In the genomic region with DNA sequence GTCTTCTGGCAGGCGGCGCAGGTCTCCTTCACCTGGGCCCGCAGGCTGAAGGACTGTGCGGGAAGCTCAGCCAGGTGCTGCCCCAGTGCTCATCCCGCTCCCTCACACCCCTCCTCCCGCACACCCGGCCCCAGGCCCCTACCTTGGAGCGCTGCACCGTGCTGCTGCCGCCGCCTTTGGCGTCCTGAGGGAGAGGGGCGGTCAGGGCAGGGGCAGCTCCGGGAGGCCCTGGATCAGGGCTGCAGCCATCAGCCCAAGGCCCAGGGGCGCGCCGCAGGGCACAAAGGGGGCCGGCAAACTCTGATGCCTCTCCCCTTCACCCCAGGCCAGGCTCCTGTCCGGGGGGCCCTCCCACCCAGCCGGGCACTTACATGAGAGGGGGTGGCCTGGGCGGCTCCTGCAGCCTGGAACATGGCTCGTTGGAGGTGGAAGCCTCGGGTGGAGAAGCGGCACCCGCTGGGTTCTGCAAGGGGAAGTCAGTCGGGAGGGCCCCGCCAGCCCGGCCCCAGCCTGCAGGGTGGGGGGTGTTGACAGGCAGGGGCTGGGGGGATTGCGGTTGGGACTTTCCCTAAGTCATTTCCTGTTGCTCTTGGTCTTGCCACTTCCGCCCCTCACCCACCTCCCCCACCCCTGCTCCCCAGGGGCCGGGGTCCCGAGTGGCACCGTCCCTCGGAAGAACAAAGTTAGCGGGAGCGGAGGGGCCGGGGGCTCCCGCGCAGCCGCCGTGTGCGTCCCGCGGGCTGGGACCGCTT, we compare ENCODE assay signal across 8 cellular contexts. TPM values are rescaled to one million over a fixed set of nuclear protein-coding genes. Genes with fewer than 3 reads are reported as not detected.
A peak's percentile ranks its signal among the peaks of the same experiment; 100 is the strongest.
DNase-seq lines count a peak whose midpoint lies in the region; ATAC-seq, FAIRE-seq and TF ChIP-seq lines count a peak whose summit lies in the region.

No MANE protein-coding gene starts in this region.

- ATAC-seq in HG03342 (IDR thresholded peaks at IDR 0.05; ENCODE audit: unreplicated experiment), result peak; percentile 25
- ATAC-seq in HG03095 (IDR thresholded peaks at IDR 0.05; ENCODE audit: unreplicated experiment), result no peak

- H3K4me3 ChIP-seq in astrocyte (ENCODE audit: insufficient read depth, low read depth, low read length) (peak overlapping the region; percentile 61), keratinocyte (ENCODE audit: control insufficient read depth in 2 of 3, extremely low read depth in 1 of 3, insufficient read depth in 2 of 3, low read depth in 1 of 3, low read length in 3 of 3) (peak overlapping the region in 2 of 3 experiments; percentile 27 to 42)

- H3K9me3 ChIP-seq in astrocyte (ENCODE audit: insufficient read depth, low read depth, low read length), result no peaks in the 10 kb centered on the region
- H3K9me3 ChIP-seq in keratinocyte (ENCODE audit: control insufficient read depth, low read depth, low read length), result no peaks in the 10 kb centered on the region

- H3K4me1 ChIP-seq in astrocyte (ENCODE audit: insufficient read depth, low read length), result peaks cover 11% of the 10 kb centered on the region
- no peaks in the 10 kb centered on the region for H3K4me1 ChIP-seq in keratinocyte (ENCODE audit: control insufficient read depth, extremely low read depth, insufficient read depth, low read length)

- peaks cover 35% of the 10 kb centered on the region for H4K20me1 ChIP-seq in astrocyte (ENCODE audit: insufficient read depth, low read length)
- H4K20me1 ChIP-seq in keratinocyte (ENCODE audit: control insufficient read depth, extremely low read depth, insufficient read depth, low read length), result no peaks in the 10 kb centered on the region

- H3K79me2 ChIP-seq in astrocyte (ENCODE audit: insufficient read depth, low read length) (peaks cover 4% of the 10 kb centered on the region), keratinocyte (ENCODE audit: control insufficient read depth, insufficient read depth, low read length) (no peaks in the 10 kb centered on the region)

- H3K36me3 ChIP-seq in astrocyte (ENCODE audit: insufficient read depth, low read length) (peaks cover 4% of the 10 kb centered on the region), keratinocyte (ENCODE audit: control insufficient read depth in 2 of 2, extremely low read depth in 1 of 2, insufficient read depth in 2 of 2, low read length in 2 of 2) (peaks cover 4 to 5% of the 10 kb centered on the region in 2 experiments)

- H3K27me3 Mint-ChIP-seq in T-helper 2 cell treated with Interferon-gamma antibody and Interleukin-4, amounts not matched to agents 5 μg/mL and 100 μg/mL, for 36 hours (ENCODE audit: low read depth), result no peaks in the 10 kb centered on the region
- no peaks in the 10 kb centered on the region for H3K27me3 Mint-ChIP-seq in astrocyte (ENCODE audit: low read depth, unreplicated experiment)

- H3K4me3 Mint-ChIP-seq in T-helper 2 cell treated with Interferon-gamma antibody and Interleukin-4, amounts not matched to agents 5 μg/mL and 100 μg/mL, for 36 hours, result peak overlapping the region; percentile 94
- H3K4me3 Mint-ChIP-seq in astrocyte (ENCODE audit: unreplicated experiment), result peak overlapping the region; percentile 84

- no peaks in the 10 kb centered on the region for H3K27me3 ChIP-seq in astrocyte (ENCODE audit: insufficient read depth, low read length)
- H3K27me3 ChIP-seq in keratinocyte (ENCODE audit: control insufficient read depth, extremely low read depth, insufficient read depth, low read length), result no peaks in the 10 kb centered on the region

- H3K9ac ChIP-seq in astrocyte (ENCODE audit: low read length) (peak overlapping the region; percentile 68), keratinocyte (ENCODE audit: control insufficient read depth, extremely low read depth, insufficient read depth, low read length) (peak overlapping the region; percentile 37)

- TF ChIP-seq CTCF in astrocyte (IDR thresholded peaks at IDR 0.05; ENCODE audit: insufficient read depth, low read depth, low read length) (no peak), keratinocyte (optimal IDR thresholded peaks at IDR 0.05 in 1 of 3, IDR thresholded peaks at IDR 0.05 in 1 of 3, conservative IDR thresholded peaks at IDR 0.05 in 1 of 3; ENCODE audit: extremely low read depth in 1 of 3, insufficient read depth in 2 of 3, low read length in 3 of 3) (no peak)

- FAIRE-seq in astrocyte (lab: Jason Lieb, UNC) (no peak), keratinocyte (lab: Jason Lieb, UNC) (no peak)

- peak overlapping the region; percentile 2 for H3K27ac ChIP-seq in astrocyte (ENCODE audit: low read depth, low read length)
- no peak overlapping the region for H3K27ac ChIP-seq in keratinocyte (ENCODE audit: control insufficient read depth, insufficient read depth, low read length)

- H3K4me2 ChIP-seq in astrocyte (ENCODE audit: low read length) (peak overlapping the region; percentile 90), keratinocyte (ENCODE audit: control insufficient read depth, extremely low read depth, insufficient read depth, low read depth, low read length) (peak overlapping the region; percentile 37)

- no peaks in the 10 kb centered on the region for H3K9me3 Mint-ChIP-seq in T-helper 2 cell treated with Interferon-gamma antibody and Interleukin-4, amounts not matched to agents 5 μg/mL and 100 μg/mL, for 36 hours
- peaks cover 2% of the 10 kb centered on the region for H3K9me3 Mint-ChIP-seq in astrocyte (ENCODE audit: unreplicated experiment)

- peak; percentile 51 for DNase-seq in DMS53 (lab: John Stamatoyannopoulos, UW)
- DNase-seq in DMS53 treated with DMSO at 0.1 percent for 48 hours (lab: John Stamatoyannopoulos, UW; ENCODE audit: unreplicated experiment), result no peak
- DNase-seq in T-helper 2 cell treated with Interferon-gamma antibody and Interleukin-4, amounts not matched to agents 5 μg/mL and 100 μg/mL, for 36 hours (ENCODE audit: low spot score), result peak; percentile 75
- DNase-seq in astrocyte (ENCODE audit: low read depth), result peak; percentile 18
- no peak for DNase-seq in keratinocyte (ENCODE audit: low read depth, low spot score)
- peak; percentile 74 for DNase-seq in stimulated activated CD4-positive, alpha-beta T cell treated with anti-CD3 and anti-CD28 coated beads, Interleukin-2, amount 100 ng/mL, for 4 hours (ENCODE audit: low read depth)

- peak overlapping the region; percentile 94 for H3K27ac Mint-ChIP-seq in T-helper 2 cell treated with Interferon-gamma antibody and Interleukin-4, amounts not matched to agents 5 μg/mL and 100 μg/mL, for 36 hours
- no peak overlapping the region for H3K27ac Mint-ChIP-seq in astrocyte (ENCODE audit: unreplicated experiment)

- dilution Hi-C loops in keratinocyte (cut with MboI; ENCODE audit: extremely low pct_ligation_motif_present, low sequenced_read_pairs), result no loop called here

- peaks cover 49% of the 10 kb centered on the region for H3K4me1 Mint-ChIP-seq in T-helper 2 cell treated with Interferon-gamma antibody and Interleukin-4, amounts not matched to agents 5 μg/mL and 100 μg/mL, for 36 hours (ENCODE audit: low read depth)
- peaks cover 4% of the 10 kb centered on the region for H3K4me1 Mint-ChIP-seq in astrocyte (ENCODE audit: low read depth, unreplicated experiment)

- no peak overlapping the region for H2AFZ ChIP-seq in astrocyte (ENCODE audit: low read depth, low read length)
- no peak overlapping the region for H2AFZ ChIP-seq in keratinocyte (ENCODE audit: control insufficient read depth, low read length)

- H3K9me1 ChIP-seq in keratinocyte (ENCODE audit: control insufficient read depth, extremely low read depth, insufficient read depth, low read length), result no peaks in the 10 kb centered on the region

- H3K36me3 Mint-ChIP-seq in T-helper 2 cell treated with Interferon-gamma antibody and Interleukin-4, amounts not matched to agents 5 μg/mL and 100 μg/mL, for 36 hours (ENCODE audit: low read depth), result peaks cover 63% of the 10 kb centered on the region
- H3K36me3 Mint-ChIP-seq in astrocyte (ENCODE audit: low read depth, unreplicated experiment), result peaks cover 16% of the 10 kb centered on the region

RNA-seq across cellular contexts. Expression of gene LIMD2, which starts 0.9 kb away (rescaled TPM):
- 54.8 and 55.0 TPM in 2 replicates for total RNA-seq in astrocyte
- 1.6 to 3.5 TPM (median 3.3 TPM) in 3 replicates for polyA plus RNA-seq in keratinocyte
- not detected for polyA plus RNA-seq in keratinocyte (2011; ENCODE audit: low read depth)
- 0.61 and 2.8 TPM in 2 replicates for polyA plus RNA-seq in keratinocyte (2011; cell fraction: cytosol; rRNA removed)
- 3.5 and 5.5 TPM in 2 replicates for polyA plus RNA-seq in keratinocyte (2011; cell fraction: nucleus; rRNA removed)
- polyA plus RNA-seq in keratinocyte (2012; ENCODE audit: low replicate concordance), result 0.31 and 3.9 TPM in 2 replicates
- 0.26 to 2.3 TPM (median 1.5 TPM) in 3 replicates for polyA minus RNA-seq in keratinocyte
- not detected for polyA minus RNA-seq in keratinocyte (2011; cell fraction: cytosol; rRNA and poly(A)+ RNA removed)
- polyA minus RNA-seq in keratinocyte (2011; cell fraction: nucleus; rRNA and poly(A)+ RNA removed), result 0.32 and 1.2 TPM in 2 replicates

RNA-seq across cellular contexts. Expression of gene STRADA, which starts 42.5 kb away (rescaled TPM):
- 28.6 and 35.7 TPM in 2 replicates for total RNA-seq in astrocyte
- 25.9 to 29.0 TPM (median 26.3 TPM) in 3 replicates for polyA plus RNA-seq in keratinocyte
- polyA plus RNA-seq in keratinocyte (2011; ENCODE audit: low read depth), result 28.3 TPM
- polyA plus RNA-seq in keratinocyte (2011; cell fraction: cytosol; rRNA removed), result 21.8 and 29.0 TPM in 2 replicates
- 65.4 and 84.0 TPM in 2 replicates for polyA plus RNA-seq in keratinocyte (2011; cell fraction: nucleus; rRNA removed)
- 20.1 and 20.8 TPM in 2 replicates for polyA plus RNA-seq in keratinocyte (2012; ENCODE audit: low replicate concordance)
- 30.6 to 46.1 TPM (median 33.6 TPM) in 3 replicates for polyA minus RNA-seq in keratinocyte
- 11.5 TPM for polyA minus RNA-seq in keratinocyte (2011; cell fraction: cytosol; rRNA and poly(A)+ RNA removed)
- 24.5 and 48.1 TPM in 2 replicates for polyA minus RNA-seq in keratinocyte (2011; cell fraction: nucleus; rRNA and poly(A)+ RNA removed)

Comparison
In these comparisons a context has a peak if more than half of its experiments do, and no peak if none do; other contexts are left out.
1. DNase-seq: peak in DMS53 (single experiment), T-helper 2 cell treated with Interferon-gamma antibody and Interleukin-4, amounts not matched to agents 5 μg/mL and 100 μg/mL, for 36 hours (single experiment), astrocyte (single experiment) and stimulated activated CD4-positive, alpha-beta T cell treated with anti-CD3 and anti-CD28 coated beads, Interleukin-2, amount 100 ng/mL, for 4 hours (single experiment); none in DMS53 treated with DMSO at 0.1 percent for 48 hours (single experiment) and keratinocyte (single experiment).